In the genomic region with DNA sequence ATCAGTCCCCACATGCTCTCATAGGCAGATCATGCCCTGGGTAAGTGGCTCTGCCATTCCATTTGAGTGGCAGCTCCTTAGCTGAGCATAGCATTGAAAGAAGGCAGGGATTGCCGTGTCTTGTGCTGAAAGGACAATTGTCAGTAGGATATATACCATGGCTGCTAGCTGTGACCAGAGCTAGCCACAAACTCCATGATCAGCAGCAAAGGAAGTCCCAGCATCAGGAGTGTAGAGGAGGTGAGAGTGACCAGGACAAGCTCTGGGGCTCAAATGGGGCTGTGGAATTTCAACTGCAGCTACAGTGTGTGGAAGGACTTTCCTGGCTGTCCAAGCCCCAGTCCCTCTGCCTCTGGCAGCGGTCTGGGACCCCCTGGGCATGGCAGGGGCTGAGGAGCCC, we compare ENCODE assay signal across 15 cellular contexts.
"Had no signal": no experiment of that assay in that cellular context is flagged by ENCODE, and none has a peak within 500 bp of the region (broad histone marks: within the 10 kb centered on the region; RNA-seq: fewer than 3 reads in every experiment).

No MANE protein-coding gene starts in this region.

- H3K9me3 ChIP-seq: esophagus squamous epithelium, psoas muscle, right lobe of liver, tibial artery, upper lobe of right lung had no signal

- H3K4me3 ChIP-seq: esophagus squamous epithelium, psoas muscle, right lobe of liver, tibial artery, upper lobe of right lung had no signal

- H3K4me3 Mint-ChIP-seq: dendritic cell treated with granulocyte-macrophage colony-stimulating factor and Interleukin-4, amounts not matched to agents 40 ng/mL and 50 ng/mL, for 4 days; naive thymus-derived CD4-positive, alpha-beta T cell; stimulated activated memory B cell treated with anti-CD40 and anti-IgM and Interleukin-4, amounts not matched to agents 10 μg/mL and 1 μg/mL and 100 μg/mL, for 72 hours; stimulated activated naive CD8-positive, alpha-beta T cell treated with anti-CD3 and anti-CD28 coated beads, Interleukin-15, Interleukin-2, amounts not matched to agents 100 ng/mL and 50 ng/mL, for 24 hours had no signal

- H3K36me3 Mint-ChIP-seq: naive thymus-derived CD4-positive, alpha-beta T cell; stimulated activated memory B cell treated with anti-CD40 and anti-IgM and Interleukin-4, amounts not matched to agents 10 μg/mL and 1 μg/mL and 100 μg/mL, for 72 hours had no signal

- H3K36me3 ChIP-seq: esophagus squamous epithelium, right lobe of liver, tibial artery, upper lobe of right lung had no signal

- H3K9me3 Mint-ChIP-seq: dendritic cell treated with granulocyte-macrophage colony-stimulating factor and Interleukin-4, amounts not matched to agents 40 ng/mL and 50 ng/mL, for 4 days; stimulated activated memory B cell treated with anti-CD40 and anti-IgM and Interleukin-4, amounts not matched to agents 10 μg/mL and 1 μg/mL and 100 μg/mL, for 72 hours; stimulated activated naive CD8-positive, alpha-beta T cell treated with anti-CD3 and anti-CD28 coated beads, Interleukin-15, Interleukin-2, amounts not matched to agents 100 ng/mL and 50 ng/mL, for 24 hours had no signal

- H3K27ac ChIP-seq: psoas muscle, right lobe of liver, tibial artery, upper lobe of right lung had no signal

- ATAC-seq: naive thymus-derived CD4-positive, alpha-beta T cell; psoas muscle; stimulated activated memory B cell treated with anti-CD40 and anti-IgM and Interleukin-4, amounts not matched to agents 10 μg/mL and 1 μg/mL and 100 μg/mL, for 72 hours; upper lobe of right lung had no signal

- DNase-seq: esophagus squamous epithelium; hippocampal formation; kidney glomerular epithelial cell; naive thymus-derived CD4-positive, alpha-beta T cell; occipital lobe; psoas muscle; retina; right lobe of liver; stimulated activated CD4-positive, alpha-beta T cell treated with anti-CD3 and anti-CD28 coated beads, Interleukin-4, amount 100 ng/mL, for 1 hour; stimulated activated CD8-positive, alpha-beta memory T cell treated with anti-CD3 and anti-CD28 coated beads, Interleukin-4, amount 100 ng/mL, for 48 hours; tibial artery; upper lobe of right lung had no signal

- H3K27me3 Mint-ChIP-seq: dendritic cell treated with granulocyte-macrophage colony-stimulating factor and Interleukin-4, amounts not matched to agents 40 ng/mL and 50 ng/mL, for 4 days; stimulated activated memory B cell treated with anti-CD40 and anti-IgM and Interleukin-4, amounts not matched to agents 10 μg/mL and 1 μg/mL and 100 μg/mL, for 72 hours; stimulated activated naive CD8-positive, alpha-beta T cell treated with anti-CD3 and anti-CD28 coated beads, Interleukin-15, Interleukin-2, amounts not matched to agents 100 ng/mL and 50 ng/mL, for 24 hours had no signal

- H3K27ac Mint-ChIP-seq: dendritic cell treated with granulocyte-macrophage colony-stimulating factor and Interleukin-4, amounts not matched to agents 40 ng/mL and 50 ng/mL, for 4 days; naive thymus-derived CD4-positive, alpha-beta T cell; stimulated activated memory B cell treated with anti-CD40 and anti-IgM and Interleukin-4, amounts not matched to agents 10 μg/mL and 1 μg/mL and 100 μg/mL, for 72 hours; stimulated activated naive CD8-positive, alpha-beta T cell treated with anti-CD3 and anti-CD28 coated beads, Interleukin-15, Interleukin-2, amounts not matched to agents 100 ng/mL and 50 ng/mL, for 24 hours had no signal

- H3K27me3 ChIP-seq: esophagus squamous epithelium, right lobe of liver, tibial artery, upper lobe of right lung had no signal
